ENCODE assay signal across 18 cellular contexts in the genomic region with DNA sequence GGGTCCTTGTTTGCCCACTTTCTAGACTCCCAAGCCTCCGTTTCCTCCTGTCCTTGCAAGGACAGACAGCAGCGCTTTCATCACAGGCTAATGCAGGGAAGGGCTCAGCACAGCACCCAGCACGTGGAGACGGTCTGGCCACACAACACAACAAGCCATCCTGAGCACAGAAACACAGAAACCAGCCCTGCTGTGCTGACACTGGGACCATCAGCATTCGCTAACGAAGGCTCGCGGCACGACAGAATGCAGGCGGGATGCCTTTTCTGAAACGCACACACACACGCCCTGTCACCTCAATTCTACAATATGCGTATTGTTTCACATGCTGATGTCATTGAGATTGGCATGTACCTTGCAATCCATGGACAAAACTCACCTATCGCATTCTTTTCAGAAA. TPM values are rescaled to one million over a fixed set of nuclear protein-coding genes. Genes with fewer than 3 reads are reported as not detected.
"Had no signal": no experiment of that assay in that cellular context is flagged by ENCODE, and none has a peak within 500 bp of the region (broad histone marks: within the 10 kb centered on the region; RNA-seq: fewer than 3 reads in every experiment).

No MANE protein-coding gene starts in this region.

- H3K9me3 Mint-ChIP-seq: stimulated activated memory B cell treated with anti-CD40 and anti-IgM and Interleukin-4, amounts not matched to agents 10 μg/mL and 1 μg/mL and 100 μg/mL, for 72 hours had no signal

- H3K4me3 Mint-ChIP-seq: stimulated activated memory B cell treated with anti-CD40 and anti-IgM and Interleukin-4, amounts not matched to agents 10 μg/mL and 1 μg/mL and 100 μg/mL, for 72 hours had no signal

- H3K4me3 ChIP-seq: body of pancreas, smooth muscle cell, upper lobe of left lung had no signal

- H3K27me3 Mint-ChIP-seq: naive thymus-derived CD4-positive, alpha-beta T cell; stimulated activated memory B cell treated with anti-CD40 and anti-IgM and Interleukin-4, amounts not matched to agents 10 μg/mL and 1 μg/mL and 100 μg/mL, for 72 hours had no signal

- H3K4me2 ChIP-seq: smooth muscle cell had no signal

- DNase-seq: activated CD4-positive, alpha-beta T cell treated with anti-CD3 and anti-CD28 coated beads for 1 hour; activated CD4-positive, alpha-beta T cell treated with anti-CD3 and anti-CD28 coated beads, Interleukin-2, amount 50 U/mL, for 48 hours; activated naive CD4-positive, alpha-beta T cell treated with Interleukin-2 at 50 U/mL for 16 hours; left colon; nucleus accumbens; upper lobe of left lung had no signal

- H3K27me3 ChIP-seq: body of pancreas, upper lobe of left lung had no signal

- FAIRE-seq: endometrium had no signal

- H3K27ac Mint-ChIP-seq: stimulated activated memory B cell treated with anti-CD40 and anti-IgM and Interleukin-4, amounts not matched to agents 10 μg/mL and 1 μg/mL and 100 μg/mL, for 72 hours had no signal

- H3K27ac ChIP-seq: body of pancreas, upper lobe of left lung had no signal

- ATAC-seq: body of pancreas; esophagus mucosa; left colon; naive thymus-derived CD4-positive, alpha-beta T cell; right cardiac atrium; stimulated activated memory B cell treated with anti-CD40 and anti-IgM and Interleukin-4, amounts not matched to agents 10 μg/mL and 1 μg/mL and 100 μg/mL, for 72 hours had no signal

- H3K9me3 ChIP-seq: body of pancreas, upper lobe of left lung had no signal

RNA-seq across cellular contexts. Expression of a gene that starts 45.8 kb away (rescaled TPM):
- total RNA-seq: body of pancreas, dermis microvascular lymphatic vessel endothelial cell, esophagus mucosa, mononuclear cell, smooth muscle cell had no signal
- polyA plus RNA-seq: naive thymus-derived CD4-positive, alpha-beta T cell had no signal

RNA-seq across cellular contexts. Expression of a gene that starts 54.1 kb away (rescaled TPM):
- total RNA-seq: body of pancreas; dermis microvascular lymphatic vessel endothelial cell; esophagus mucosa; naive thymus-derived CD4-positive, alpha-beta T cell; posterior vena cava; right cardiac atrium; smooth muscle cell; subcutaneous adipose tissue; T-helper 2 cell treated with Interferon-gamma antibody and Interleukin-4, amounts not matched to agents 100 ng/mL and 5 ng/mL, for 36 hours; upper lobe of left lung had no signal
- polyA plus RNA-seq: naive thymus-derived CD4-positive, alpha-beta T cell; smooth muscle cell had no signal
